8 cellular contexts compared by ENCODE assay signal in the genomic region with DNA sequence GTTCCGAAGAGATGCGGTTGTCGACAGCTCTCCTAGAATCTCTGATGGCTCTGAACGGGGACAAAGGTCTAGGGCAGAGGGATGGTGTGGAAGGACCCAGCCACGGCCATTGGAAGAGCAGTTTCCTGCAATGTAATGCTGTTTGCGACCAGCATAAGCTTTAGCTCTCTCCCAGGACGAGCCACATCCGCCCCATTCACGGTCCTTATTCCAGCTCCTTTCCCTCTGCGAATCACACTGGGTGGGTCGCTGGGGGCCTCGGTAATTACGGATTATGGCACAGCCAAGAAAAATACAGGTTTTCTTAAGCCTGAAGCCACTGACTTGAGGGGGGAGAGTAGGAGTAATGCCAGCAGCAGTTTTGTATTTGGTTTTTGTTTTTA. TPM values are rescaled to one million over a fixed set of nuclear protein-coding genes. Genes with fewer than 3 reads are reported as not detected.
DNase-seq lines count a peak whose midpoint lies in the region; ATAC-seq and TF ChIP-seq lines count a peak whose summit lies in the region.

No MANE protein-coding gene starts in this region.

- peaks cover 31% of the 10 kb centered on the region for H3K4me1 ChIP-seq in effector memory CD4-positive, alpha-beta T cell (ENCODE audit: control insufficient read depth, insufficient read depth, low read length, poor library complexity, severe bottlenecking)
- H3K4me1 ChIP-seq in mononuclear cell (ENCODE audit: insufficient read depth, low read length) (peaks cover 34% of the 10 kb centered on the region), urinary bladder (ENCODE audit: insufficient read depth) (no peaks in the 10 kb centered on the region)

- H3K36me3 ChIP-seq in effector memory CD4-positive, alpha-beta T cell (ENCODE audit: control insufficient read depth, insufficient read depth, low read length): no peaks in the 10 kb centered on the region
- no peaks in the 10 kb centered on the region for H3K36me3 ChIP-seq in urinary bladder (ENCODE audit: insufficient read depth)

- no peaks in the 10 kb centered on the region for H3K27me3 ChIP-seq in effector memory CD4-positive, alpha-beta T cell (replicated peaks; ENCODE audit: control insufficient read depth, insufficient read depth, low read length, poor library complexity, severe bottlenecking)
- H3K27me3 ChIP-seq in mononuclear cell (ENCODE audit: insufficient read depth, low read length): no peaks in the 10 kb centered on the region

- 14% methylated on average over 13 of the region's 13 CpGs for WGBS in urinary bladder

- peak; percentile 21 for ATAC-seq in HG03135 (IDR thresholded peaks at IDR 0.05; ENCODE audit: unreplicated experiment)
- ATAC-seq in SK-N-SH treated with all-trans-retinoic acid at 6 μM for 48 hours: peak; percentile 67
- ATAC-seq in GM18873 (IDR thresholded peaks at IDR 0.05; ENCODE audit: low FRiP score, unreplicated experiment): no peak

- DNase-seq in EH (ENCODE audit: low read depth): peak; percentile 59
- peak in 1 of 3 donors; percentile 37 for DNase-seq in effector memory CD4-positive, alpha-beta T cell
- DNase-seq in amniotic stem cell (lab: John Stamatoyannopoulos, UW): no peak

- no peaks in the 10 kb centered on the region for H3K9me3 ChIP-seq in effector memory CD4-positive, alpha-beta T cell (ENCODE audit: control insufficient read depth, low read length)
- H3K9me3 ChIP-seq in mononuclear cell (ENCODE audit: low read depth, low read length): no peaks in the 10 kb centered on the region

- H3K4me3 ChIP-seq in effector memory CD4-positive, alpha-beta T cell (ENCODE audit: insufficient read depth, low read depth, low read length, poor library complexity, severe bottlenecking): peak overlapping the region; percentile 78
- H3K4me3 ChIP-seq in mononuclear cell (ENCODE audit: low read length): peak overlapping the region; percentile 61
- peak overlapping the region; percentile 31 for H3K4me3 ChIP-seq in urinary bladder (ENCODE audit: low read depth, low read length)

- H3K27ac ChIP-seq in effector memory CD4-positive, alpha-beta T cell (ENCODE audit: insufficient read depth, low read length, poor library complexity, severe bottlenecking): peak overlapping the region; percentile 97
- peak overlapping the region; percentile 88 for H3K27ac ChIP-seq in urinary bladder (ENCODE audit: low read depth)

TF ChIP-seq in SK-N-SH treated with all-trans-retinoic acid at 6 μM for 48 hours, 23 proteins besides CTCF, POLR2A, EP300 and RAD21:
- TF ChIP-seq ZFP3 (CRISPR knock-in tag; IDR thresholded peaks at IDR 0.05) (no peak), ESRRG (CRISPR knock-in tag; IDR thresholded peaks at IDR 0.05) (no peak), TOX (CRISPR knock-in tag; IDR thresholded peaks at IDR 0.05; ENCODE audit: borderline replicate concordance) (no peak), TSHZ2 (CRISPR knock-in tag; IDR thresholded peaks at IDR 0.05) (no peak), ZC3H10 (CRISPR knock-in tag; IDR thresholded peaks at IDR 0.05) (no peak)
- TF ChIP-seq, protein P1, sequence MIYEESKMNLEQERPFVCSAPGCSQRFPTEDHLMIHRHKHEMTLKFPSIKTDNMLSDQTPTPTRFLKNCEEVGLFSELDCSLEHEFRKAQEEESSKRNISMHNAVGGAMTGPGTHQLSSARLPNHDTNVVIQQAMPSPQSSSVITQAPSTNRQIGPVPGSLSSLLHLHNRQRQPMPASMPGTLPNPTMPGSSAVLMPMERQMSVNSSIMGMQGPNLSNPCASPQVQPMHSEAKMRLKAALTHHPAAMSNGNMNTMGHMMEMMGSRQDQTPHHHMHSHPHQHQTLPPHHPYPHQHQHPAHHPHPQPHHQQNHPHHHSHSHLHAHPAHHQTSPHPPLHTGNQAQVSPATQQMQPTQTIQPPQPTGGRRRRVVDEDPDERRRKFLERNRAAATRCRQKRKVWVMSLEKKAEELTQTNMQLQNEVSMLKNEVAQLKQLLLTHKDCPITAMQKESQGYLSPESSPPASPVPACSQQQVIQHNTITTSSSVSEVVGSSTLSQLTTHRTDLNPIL (CRISPR knock-in tag; IDR thresholded peaks at IDR 0.05; ENCODE audit: low read depth): no peak

RNA-seq across cellular contexts. Expression of gene ANXA2R, which starts 22.7 kb away (rescaled TPM):
- total RNA-seq in mononuclear cell: 31.4 TPM
- total RNA-seq in urinary bladder: 3.5 TPM
- polyA plus RNA-seq in urinary bladder: 2.9 TPM
